In genomic region chr1:145964328-145965118, GRCh38 we compare ENCODE assay signal across 8 cellular contexts. TPM values are rescaled to one million over a fixed set of nuclear protein-coding genes. Genes with fewer than 3 reads are reported as not detected.
DNase-seq lines count a peak whose midpoint lies in the region; ATAC-seq and TF ChIP-seq lines count a peak whose summit lies in the region.

TSS of gene ANKRD34A (minus strand) at chr1:145964575. CDS start at chr1:145961759, 2,816 bp downstream.
A gene with protein sequence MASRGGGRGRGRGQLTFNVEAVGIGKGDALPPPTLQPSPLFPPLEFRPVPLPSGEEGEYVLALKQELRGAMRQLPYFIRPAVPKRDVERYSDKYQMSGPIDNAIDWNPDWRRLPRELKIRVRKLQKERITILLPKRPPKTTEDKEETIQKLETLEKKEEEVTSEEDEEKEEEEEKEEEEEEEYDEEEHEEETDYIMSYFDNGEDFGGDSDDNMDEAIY (plus strand): TSS chr1:145964690. CDS start chr1:145974866, 10,176 bp downstream.

- H3K36me3 Mint-ChIP-seq in activated CD4-positive, alpha-beta T cell treated with anti-CD3 and anti-CD28 coated beads, Interleukin-2, amount 10 ng/mL, durations not matched to agents 24 days and 14 days (ENCODE audit: low read depth) = peaks cover 11% of the 10 kb centered on the region

- H3K4me2 ChIP-seq in BLaER1 treated with 17β-estradiol and CSF1 and Interleukin-3, amounts not matched to agents 10 nM and 100 nM = peak within 1 kb of the TSS; percentile 97 to 100 (median 100)

- H4K20me1 ChIP-seq in BLaER1 treated with 17β-estradiol and CSF1 and Interleukin-3, amounts not matched to agents 10 nM and 100 nM = no peaks in the 10 kb centered on the region

- no peaks in the 10 kb centered on the region for H3K27me3 Mint-ChIP-seq in activated CD4-positive, alpha-beta T cell treated with anti-CD3 and anti-CD28 coated beads, Interleukin-2, amount 10 ng/mL, durations not matched to agents 24 days and 14 days

- H3K27ac Mint-ChIP-seq in activated CD4-positive, alpha-beta T cell treated with anti-CD3 and anti-CD28 coated beads, Interleukin-2, amount 10 ng/mL, durations not matched to agents 24 days and 14 days = peak within 1 kb of the TSS; percentile 93

- H3K36me3 ChIP-seq in BLaER1 treated with 17β-estradiol and CSF1 and Interleukin-3, amounts not matched to agents 10 nM and 100 nM = peaks cover 0 to 13% (median 6%) of the 10 kb centered on the region in 11 experiments; a peak in 10 of 22 replicates
- no peaks in the 10 kb centered on the region for H3K36me3 ChIP-seq in left lung

- peaks cover 44 to 54% (median 52%) of the 10 kb centered on the region in 10 experiments for H3K4me1 ChIP-seq in BLaER1 treated with 17β-estradiol and CSF1 and Interleukin-3, amounts not matched to agents 10 nM and 100 nM
- H3K4me1 ChIP-seq in left lung = peaks cover 18 to 57% of the 10 kb centered on the region in 2 donors

- H3K4me3 ChIP-seq in BLaER1 treated with 17β-estradiol and CSF1 and Interleukin-3, amounts not matched to agents 10 nM and 100 nM = peak within 1 kb of the TSS; percentile 68 to 86 (median 70)
- H3K4me3 ChIP-seq in left lung = peak within 1 kb of the TSS; percentile 52 to 62

- H3K9ac ChIP-seq in BLaER1 treated with 17β-estradiol and CSF1 and Interleukin-3, amounts not matched to agents 10 nM and 100 nM = peak within 1 kb of the TSS; percentile 72 to 89 (median 81)

- H3K27me3 ChIP-seq in BLaER1 treated with 17β-estradiol and CSF1 and Interleukin-3, amounts not matched to agents 10 nM and 100 nM = peaks cover 6 to 33% (median 29%) of the 10 kb centered on the region in 11 experiments; a peak in 21 of 22 replicates
- peaks cover 0 to 29% of the 10 kb centered on the region in 2 donors for H3K27me3 ChIP-seq in left lung

- no peaks in the 10 kb centered on the region for H3K9me3 Mint-ChIP-seq in activated CD4-positive, alpha-beta T cell treated with anti-CD3 and anti-CD28 coated beads, Interleukin-2, amount 10 ng/mL, durations not matched to agents 24 days and 14 days

- peak; percentile 86 for DNase-seq in GM19240 (ENCODE audit: insufficient read length, low spot score)
- peak; percentile 99 to 100 for DNase-seq in NCI-H526 (lab: John Stamatoyannopoulos, UW)
- peak; percentile 98 for DNase-seq in activated CD4-positive, alpha-beta T cell treated with anti-CD3 and anti-CD28 coated beads, Interleukin-2, amount 10 ng/mL, durations not matched to agents 24 days and 14 days
- peak; percentile 95 for DNase-seq in dedifferentiated amniotic fluid mesenchymal stem cell (ENCODE audit: extremely low spot score)
- peak; percentile 97 for DNase-seq in left lung
- peak; percentile 82 for DNase-seq in stimulated activated CD4-positive, alpha-beta T cell treated with anti-CD3 and anti-CD28 coated beads, Interleukin-2, amount 100 ng/mL, for 4 hours (ENCODE audit: low read depth)

- peaks cover 9 to 19% (median 12%) of the 10 kb centered on the region in 11 experiments for H3K9me3 ChIP-seq in BLaER1 treated with 17β-estradiol and CSF1 and Interleukin-3, amounts not matched to agents 10 nM and 100 nM (replicated peaks in 1 of 11)
- peaks cover 0 to 6% of the 10 kb centered on the region in 2 donors for H3K9me3 ChIP-seq in left lung

- H3K4me1 Mint-ChIP-seq in activated CD4-positive, alpha-beta T cell treated with anti-CD3 and anti-CD28 coated beads, Interleukin-2, amount 10 ng/mL, durations not matched to agents 24 days and 14 days = peaks cover 34% of the 10 kb centered on the region

- intact Hi-C loops in activated CD4-positive, alpha-beta T cell treated with anti-CD3 and anti-CD28 coated beads, Interleukin-2, amount 10 ng/mL, durations not matched to agents 24 days and 14 days (cut with micrococcal nuclease) = loop anchor here (1.0 to 5.0 kb wide), 6 partner anchors 14 to 105 kb away; partner anchors contain the start of genes PIAS3, RBM8A and TXNIP
- intact Hi-C loops in left lung (cut with DNase I) = no loop called here

- H3K27ac ChIP-seq in BLaER1 treated with 17β-estradiol and CSF1 and Interleukin-3, amounts not matched to agents 10 nM and 100 nM = peak within 1 kb of the TSS; percentile 57 to 82 (median 69); a peak in 21 of 22 replicates
- H3K27ac ChIP-seq in left lung = peak within 1 kb of the TSS; percentile 83 to 91

- TF ChIP-seq CTCF in left lung (IDR thresholded peaks at IDR 0.05) = no peak

- ATAC-seq in HG03457 (IDR thresholded peaks at IDR 0.05; ENCODE audit: unreplicated experiment) = peak; percentile 78
- peak; percentile 92 for ATAC-seq in left lung

- H3K4me3 Mint-ChIP-seq in activated CD4-positive, alpha-beta T cell treated with anti-CD3 and anti-CD28 coated beads, Interleukin-2, amount 10 ng/mL, durations not matched to agents 24 days and 14 days = peak within 1 kb of the TSS; percentile 98

RNA-seq across cellular contexts. Expression of gene ANKRD34A, which starts in this region (rescaled TPM):
- 4.8 and 5.2 TPM in 2 replicates for total RNA-seq in activated CD4-positive, alpha-beta T cell treated with anti-CD3 and anti-CD28 coated beads, Interleukin-2, amount 10 ng/mL, durations not matched to agents 24 days and 14 days
- 1 to 10 TPM in 1 of 2 donors, under 1 TPM in 1; 0.82 to 1.2 TPM for total RNA-seq in left lung

RNA-seq across cellular contexts. Expression of the second gene that starts in this region (rescaled TPM):
- total RNA-seq in activated CD4-positive, alpha-beta T cell treated with anti-CD3 and anti-CD28 coated beads, Interleukin-2, amount 10 ng/mL, durations not matched to agents 24 days and 14 days = 12.1 and 12.6 TPM in 2 replicates
- 10 to 100 TPM; 19.6 to 20.8 TPM for total RNA-seq in left lung

Comparison
In these comparisons a context has a peak if more than half of its experiments do, and no peak if none do; other contexts are left out.
1. Peak in every context shown above with its lines: DNase-seq, ATAC-seq, H3K4me3 ChIP-seq and H3K27ac ChIP-seq.